In genomic region chr2:27086090-27086721, GRCh38 we compare ENCODE assay signal across 1 cellular context.
A peak's percentile ranks its signal among the peaks of the same experiment; 100 is the strongest.
TF ChIP-seq lines count a peak whose summit lies in the region.

No MANE protein-coding gene starts in this region.

TF ChIP-seq in HepG2, 621 proteins besides CTCF, POLR2A, EP300 and RAD21 (continued from another document and continues in another):
- TF ChIP-seq CSRNP1 (CRISPR knock-in tag; IDR thresholded peaks at IDR 0.05), result peak; percentile 89
- TF ChIP-seq TIGD3 (CRISPR knock-in tag; IDR thresholded peaks at IDR 0.05; ENCODE audit: borderline replicate concordance), result 0 out of 2 replicates have a peak, but pooled peaks have one; percentile 28
- peak; percentile 79; the same call in 1 of the 2 replicates for TF ChIP-seq ZNF205 (CRISPR knock-in tag; IDR thresholded peaks at IDR 0.05)
- TF ChIP-seq MBNL3 (CRISPR knock-in tag; conservative IDR thresholded peaks at IDR 0.05), result no peak
- TF ChIP-seq TSC22D2 (CRISPR knock-in tag; IDR thresholded peaks at IDR 0.05; ENCODE audit: borderline replicate concordance), result peak; percentile 91; the same call in 1 of the 2 replicates
- peak; percentile 34; the same call in 1 of the 2 replicates for TF ChIP-seq HNF4G (IDR thresholded peaks at IDR 0.05; ENCODE audit: borderline replicate concordance, low read depth, low read length)
- TF ChIP-seq HNF4G (CRISPR knock-in tag; IDR thresholded peaks at IDR 0.05; ENCODE audit: borderline replicate concordance, low read depth), result no peak
- no peak for TF ChIP-seq NONO (IDR thresholded peaks at IDR 0.05)
- peak; percentile 87 for TF ChIP-seq NONO (CRISPR knock-in tag; conservative IDR thresholded peaks at IDR 0.05)
- TF ChIP-seq XBP1 (CRISPR knock-in tag; IDR thresholded peaks at IDR 0.05), result no peak
- peak in 1 of 2 experiments; percentile 28; a peak in 1 of 4 replicates for TF ChIP-seq REST (IDR thresholded peaks at IDR 0.05; ENCODE audit: borderline replicate concordance in 1 of 2, low read depth in 1 of 2, low read length in 2 of 2)
- no peak for TF ChIP-seq ZSCAN9 (CRISPR knock-in tag; IDR thresholded peaks at IDR 0.05; ENCODE audit: borderline replicate concordance)
- TF ChIP-seq ZNF556 (CRISPR knock-in tag; IDR thresholded peaks at IDR 0.05; ENCODE audit: borderline replicate concordance), result peak; percentile 69; the same call in 1 of the 2 replicates
- no peak; the same call in 1 of the 2 replicates for TF ChIP-seq PRMT3 (CRISPR knock-in tag; IDR thresholded peaks at IDR 0.05; ENCODE audit: borderline replicate concordance, low read depth)
- TF ChIP-seq ZFY (CRISPR knock-in tag; IDR thresholded peaks at IDR 0.05), result no peak
- no peak for TF ChIP-seq NFATC3 (CRISPR knock-in tag; IDR thresholded peaks at IDR 0.05)
- peak; percentile 98 for TF ChIP-seq MAX (IDR thresholded peaks at IDR 0.05)
- TF ChIP-seq GPBP1L1 (CRISPR knock-in tag; IDR thresholded peaks at IDR 0.05), result no peak
- TF ChIP-seq MTF2 (CRISPR knock-in tag; IDR thresholded peaks at IDR 0.05; ENCODE audit: borderline replicate concordance), result no peak; the same call in 1 of the 2 replicates
- TF ChIP-seq ZNF660 (CRISPR knock-in tag; IDR thresholded peaks at IDR 0.05; ENCODE audit: borderline replicate concordance, low read depth), result no peak
- TF ChIP-seq KDM1A (CRISPR knock-in tag; IDR thresholded peaks at IDR 0.05), result no peak; the same call in 1 of the 2 replicates
- TF ChIP-seq ZNF839 (CRISPR knock-in tag; IDR thresholded peaks at IDR 0.05; ENCODE audit: borderline replicate concordance), result no peak
- peak; percentile 50; the same call in 1 of the 2 replicates for TF ChIP-seq SNAPC2 (CRISPR knock-in tag; IDR thresholded peaks at IDR 0.05)
- peak; percentile 80 for TF ChIP-seq KAT8 (CRISPR knock-in tag; IDR thresholded peaks at IDR 0.05)
- TF ChIP-seq ZNF280D (CRISPR knock-in tag; IDR thresholded peaks at IDR 0.05), result no peak
- TF ChIP-seq CHD4 (IDR thresholded peaks at IDR 0.05; ENCODE audit: borderline replicate concordance, low read length), result no peak
- peak; percentile 69 for TF ChIP-seq MIXL1 (CRISPR knock-in tag; IDR thresholded peaks at IDR 0.05)
- TF ChIP-seq RFX1 (IDR thresholded peaks at IDR 0.05), result no peak
- peak; percentile 71 for TF ChIP-seq MNT (IDR thresholded peaks at IDR 0.05)
- no peak; the same call in 1 of the 2 replicates for TF ChIP-seq ZFP91 (CRISPR knock-in tag; IDR thresholded peaks at IDR 0.05; ENCODE audit: borderline replicate concordance)
- no peak for TF ChIP-seq ZFP41 (CRISPR knock-in tag; IDR thresholded peaks at IDR 0.05; ENCODE audit: borderline replicate concordance)
- TF ChIP-seq RFXANK (CRISPR knock-in tag; IDR thresholded peaks at IDR 0.05), result peak; percentile 88
- TF ChIP-seq ZHX2 (IDR thresholded peaks at IDR 0.05; ENCODE audit: low read depth), result peak; percentile 7; the same call in 1 of the 2 replicates
- TF ChIP-seq ZHX2 (CRISPR knock-in tag; IDR thresholded peaks at IDR 0.05; ENCODE audit: borderline replicate concordance), result 0 out of 2 replicates have a peak, but pooled peaks have one; percentile 26
- TF ChIP-seq ELF1 (CRISPR knock-in tag; IDR thresholded peaks at IDR 0.05), result no peak
- no peak for TF ChIP-seq HOXA9 (CRISPR knock-in tag; IDR thresholded peaks at IDR 0.05; ENCODE audit: borderline replicate concordance)
- no peak for TF ChIP-seq TBX3 (IDR thresholded peaks at IDR 0.05; ENCODE audit: borderline replicate concordance)
- TF ChIP-seq ZEB1 (IDR thresholded peaks at IDR 0.05; ENCODE audit: insufficient replicate concordance, low read depth), result no peak
- TF ChIP-seq KLF16 (CRISPR knock-in tag; IDR thresholded peaks at IDR 0.05), result peak in 1 of 2 experiments; percentile 96; a peak in 2 of 4 replicates
- TF ChIP-seq MYC (CRISPR knock-in tag; IDR thresholded peaks at IDR 0.05; ENCODE audit: borderline replicate concordance), result peak; percentile 97
- peak; percentile 69 for TF ChIP-seq MTA1 (CRISPR knock-in tag; IDR thresholded peaks at IDR 0.05; ENCODE audit: borderline replicate concordance)
